Comparison of ENCODE assay signal across 8 cellular contexts in genomic region chr2:211611061-211611518, GRCh38.
DNase-seq lines count a peak whose midpoint lies in the region; ATAC-seq lines count a peak whose summit lies in the region.
"Had no signal": no experiment of that assay in that cellular context is flagged by ENCODE, and none has a peak within 500 bp of the region (broad histone marks: within the 10 kb centered on the region; RNA-seq: fewer than 3 reads in every experiment).

No MANE protein-coding gene starts in this region.

- H3K36me3 Mint-ChIP-seq in immature natural killer cell: no peaks in the 10 kb centered on the region

- peak overlapping the region; percentile 63 to 83 (median 69) for H3K4me3 Mint-ChIP-seq in immature natural killer cell

- peak overlapping the region in 3 of 6 donors; percentile 27 to 74 (median 43) for H3K27ac Mint-ChIP-seq in immature natural killer cell

- H3K27me3 Mint-ChIP-seq in immature natural killer cell (ENCODE audit: low read depth in 3 of 3): no peaks in the 10 kb centered on the region

- DNase-seq in Daoy (ENCODE audit: low read depth) (peak; percentile 65), OCI-M2 (lab: John Stamatoyannopoulos, UW; ENCODE audit: unreplicated experiment) (peak; percentile 23), immature natural killer cell (peak in 2 of 3 donors; percentile 3 to 9), DMS153 (lab: John Stamatoyannopoulos, UW) (no peak), SHP77 (lab: John Stamatoyannopoulos, UW) (no peak)
- DNase-seq: dorsolateral prefrontal cortex had no signal

- peak; percentile 36 for ATAC-seq in HG02798 (IDR thresholded peaks at IDR 0.05; ENCODE audit: poor library complexity, unreplicated experiment)
- ATAC-seq in GM19324 (IDR thresholded peaks at IDR 0.05; ENCODE audit: low FRiP score, unreplicated experiment): no peak

- peaks cover 2 to 10% of the 10 kb centered on the region in 2 donors for H3K4me1 Mint-ChIP-seq in immature natural killer cell

- H3K9me3 Mint-ChIP-seq in immature natural killer cell: peaks cover 0 to 32% (median 7%) of the 10 kb centered on the region in 6 donors

Comparison
In these comparisons a context has a peak if more than half of its experiments do, and no peak if none do; other contexts are left out.
1. DNase-seq: peak in Daoy (single experiment), OCI-M2 (single experiment) and immature natural killer cell (2 of 3); none in DMS153 (single experiment) and SHP77 (0 of 2).